8 cellular contexts compared by ENCODE assay signal in genomic region chr10:78301891-78302738, GRCh38.
DNase-seq lines count a peak whose midpoint lies in the region; ATAC-seq, FAIRE-seq and TF ChIP-seq lines count a peak whose summit lies in the region.

No MANE protein-coding gene starts in this region.

- H3K9me3 Mint-ChIP-seq in CD8-positive, alpha-beta memory T cell, result no peaks in the 10 kb centered on the region
- no peaks in the 10 kb centered on the region for H3K9me3 Mint-ChIP-seq in memory B cell

- 80% methylated on average over 11 of the region's 11 CpGs for WGBS in GM12878 (ENCODE audit: insufficient coverage, insufficient replicate concordance, low lambda C conversion rate, missing lambda C conversion rate)

- in situ Hi-C loops in GM12878 (cut with MboI), result no loop called here

- H3K4me1 Mint-ChIP-seq in CD8-positive, alpha-beta memory T cell, result peaks cover 14 to 19% (median 15%) of the 10 kb centered on the region in 3 donors
- H3K4me1 Mint-ChIP-seq in memory B cell, result peaks cover 32% of the 10 kb centered on the region

- RAD21 ChIA-PET in GM12878 (lab: Charles Lee; ENCODE audit: unreplicated experiment), result interaction anchor here (0.5 to 1.5 kb wide), 4 partner anchors 42 to 256 kb away, joined by 3 to 4 read pairs (median 3); no protein-coding TSS in a partner anchor

- H3K9me3 ChIP-seq in CD8-positive, alpha-beta memory T cell (ENCODE audit: low read length), result no peaks in the 10 kb centered on the region
- H3K9me3 ChIP-seq in Karpas-422 (ENCODE audit: low read length) (peaks cover 9% of the 10 kb centered on the region), GM12878 (replicated peaks; ENCODE audit: control insufficient read depth, insufficient read depth, low read length) (no peaks in the 10 kb centered on the region), uterus (no peaks in the 10 kb centered on the region)

- no peak for DNase-seq in CD8-positive, alpha-beta memory T cell
- DNase-seq in Karpas-422, result no peak
- DNase-seq in GM12878 (ENCODE audit: low read depth, low spot score), result no peak
- DNase-seq in memory B cell (ENCODE audit: low spot score in 2 of 2), result no peak
- peak in 1 of 2 donors; percentile 11 for DNase-seq in uterus

- H3K9ac ChIP-seq in Karpas-422 (ENCODE audit: low read length), result peak overlapping the region; percentile 76
- H3K9ac ChIP-seq in GM12878 (ENCODE audit: control insufficient read depth, insufficient read depth, low read length), result peak overlapping the region; percentile 52

- H3K4me3 Mint-ChIP-seq in CD8-positive, alpha-beta memory T cell, result peak overlapping the region; percentile 86 to 96 (median 93)
- peak overlapping the region; percentile 98 for H3K4me3 Mint-ChIP-seq in memory B cell

- peak; percentile 18 for FAIRE-seq in GM12878 (lab: Jason Lieb, UNC)

- TF ChIP-seq EP300 in GM12878 (IDR thresholded peaks at IDR 0.05; ENCODE audit: borderline replicate concordance in 1 of 2, control insufficient read depth in 1 of 2, low read depth in 2 of 2, low read length in 2 of 2), result no peak

- SMC1A ChIA-PET in GM12878 (lab: Charles Lee; ENCODE audit: uncharacterized antibody, unreplicated experiment), result interaction anchor here (0.8 to 1.7 kb wide), 3 partner anchors 11 to 256 kb away, joined by 3 to 4 read pairs (median 3); no protein-coding TSS in a partner anchor

- H3K27me3 Mint-ChIP-seq in CD8-positive, alpha-beta memory T cell, result peaks cover 5 to 6% of the 10 kb centered on the region in 2 donors
- peaks cover 2% of the 10 kb centered on the region for H3K27me3 Mint-ChIP-seq in memory B cell

- CTCF ChIA-PET in CD8-positive, alpha-beta memory T cell (lab: Charles Lee), result interaction anchor here (0.9 to 2.1 kb wide), 5 partner anchors 9 to 893 kb away, joined by 3 to 7 read pairs (median 4); no protein-coding TSS in a partner anchor
- CTCF ChIA-PET in GM12878 (lab: Yijun Ruan, JAX), result interaction anchor here (0.6 to 1.8 kb wide), 9 partner anchors 12 to 356 kb away, joined by 3 to 18 read pairs (median 4); no protein-coding TSS in a partner anchor

- H3K36me3 Mint-ChIP-seq in CD8-positive, alpha-beta memory T cell, result peaks cover 0 to 4% (median 0%) of the 10 kb centered on the region in 3 donors
- no peaks in the 10 kb centered on the region for H3K36me3 Mint-ChIP-seq in memory B cell

- POLR2A ChIA-PET in CD8-positive, alpha-beta memory T cell (lab: Charles Lee), result interaction anchor here (1.0 kb wide), 1 partner anchor 1013 kb away, joined by 3 read pairs; no protein-coding TSS in a partner anchor
- POLR2A ChIA-PET in GM12878 (lab: Charles Lee), result no interaction called here

- no peak for TF ChIP-seq POLR2A in GM12878 (IDR thresholded peaks at IDR 0.05; ENCODE audit: low read depth, low read length)
- no peak for TF ChIP-seq POLR2A in uterus (IDR thresholded peaks at IDR 0.05)

- H2AFZ ChIP-seq in Karpas-422 (ENCODE audit: low read length) (peak overlapping the region; percentile 19; the same call in 1 of the 2 replicates), GM12878 (ENCODE audit: control insufficient read depth, low read depth, low read length) (peak overlapping the region; percentile 87)

- peak overlapping the region; percentile 64 for H3K4me3 ChIP-seq in CD8-positive, alpha-beta memory T cell (ENCODE audit: low read length)
- H3K4me3 ChIP-seq in Karpas-422 (ENCODE audit: low read length), result peak overlapping the region; percentile 70
- peak overlapping the region; percentile 64 for H3K4me3 ChIP-seq in GM12878
- H3K4me3 ChIP-seq in uterus, result peak overlapping the region in 1 of 2 donors; percentile 17

- H3K4me1 ChIP-seq in CD8-positive, alpha-beta memory T cell (ENCODE audit: insufficient read depth, low read length), result peaks cover 20% of the 10 kb centered on the region
- H3K4me1 ChIP-seq in Karpas-422 (ENCODE audit: low read length), result peaks cover 15% of the 10 kb centered on the region
- peaks cover 15% of the 10 kb centered on the region for H3K4me1 ChIP-seq in GM12878 (ENCODE audit: control insufficient read depth, insufficient read depth, low read length)
- no peaks in the 10 kb centered on the region for H3K4me1 ChIP-seq in uterus

- peak overlapping the region; percentile 87 to 100 (median 98) for H3K27ac Mint-ChIP-seq in CD8-positive, alpha-beta memory T cell
- peak overlapping the region; percentile 97 for H3K27ac Mint-ChIP-seq in memory B cell

- BruUV-seq in GM12878 (replicated peaks; lab: Mats Ljungman, UMichigan), result no TSS peak

- peak overlapping the region; percentile 79 for H3K4me2 ChIP-seq in Karpas-422 (ENCODE audit: low read depth, low read length, poor library complexity, severe bottlenecking)
- H3K4me2 ChIP-seq in GM12878 (ENCODE audit: control insufficient read depth, insufficient read depth), result peak overlapping the region; percentile 86

- H3K36me3 ChIP-seq in CD8-positive, alpha-beta memory T cell (ENCODE audit: insufficient read depth, low read length), result no peaks in the 10 kb centered on the region
- H3K36me3 ChIP-seq in Karpas-422 (ENCODE audit: insufficient read depth, low read length), result no peaks in the 10 kb centered on the region
- no peaks in the 10 kb centered on the region for H3K36me3 ChIP-seq in GM12878 (ENCODE audit: control insufficient read depth in 2 of 2, insufficient read depth in 2 of 2, low read length in 1 of 2)
- H3K36me3 ChIP-seq in uterus, result no peaks in the 10 kb centered on the region

- intact Hi-C loops in GM12878 (cut with micrococcal nuclease; ENCODE audit: unreplicated experiment), result loop anchor here (5.0 kb wide), 1 partner anchor 255 kb away; no protein-coding TSS in a partner anchor
- intact Hi-C loops in uterus (cut with DNase I; ENCODE audit: low total_unique reads), result loop anchor here (5.0 to 10.0 kb wide), 2 partner anchors 670 to 893 kb away; no protein-coding TSS in a partner anchor

- H4K20me1 ChIP-seq in Karpas-422 (ENCODE audit: insufficient read depth, low read depth, low read length) (no peaks in the 10 kb centered on the region), GM12878 (ENCODE audit: control insufficient read depth, insufficient read depth) (no peaks in the 10 kb centered on the region)

- H3K27ac ChIP-seq in CD8-positive, alpha-beta memory T cell (ENCODE audit: low read depth, low read length), result peak overlapping the region; percentile 68
- no peak overlapping the region; the same call in 1 of the 2 replicates for H3K27ac ChIP-seq in Karpas-422 (ENCODE audit: low read length)
- H3K27ac ChIP-seq in GM12878 (ENCODE audit: control insufficient read depth, insufficient read depth), result no peak overlapping the region
- peak overlapping the region; percentile 69 to 87 for H3K27ac ChIP-seq in uterus

- ATAC-seq in GM12878 (no peak), memory B cell (ENCODE audit: low read depth) (no peak), GM19035 (IDR thresholded peaks at IDR 0.05; ENCODE audit: unreplicated experiment) (no peak), HG03457 (IDR thresholded peaks at IDR 0.05; ENCODE audit: unreplicated experiment) (no peak), GM18873 (IDR thresholded peaks at IDR 0.05; ENCODE audit: low FRiP score, unreplicated experiment) (no peak)

- no peak for TF ChIP-seq RAD21 in GM12878 (IDR thresholded peaks at IDR 0.05; ENCODE audit: insufficient read depth, low read depth, low read length)

- H3K9me2 ChIP-seq in Karpas-422 (replicated peaks; ENCODE audit: insufficient read depth, low read length), result no peaks in the 10 kb centered on the region

- TF ChIP-seq CTCF in GM12878 (IDR thresholded peaks at IDR 0.05 in 2 of 3, conservative IDR thresholded peaks at IDR 0.05 in 1 of 3; ENCODE audit: control insufficient read depth in 2 of 3, extremely low read depth in 1 of 3, insufficient read depth in 1 of 3, low read depth in 3 of 3, low read length in 3 of 3), result no peak; a peak in 1 of 6 replicates
- TF ChIP-seq CTCF in uterus (IDR thresholded peaks at IDR 0.05), result no peak

- H3K27me3 ChIP-seq in CD8-positive, alpha-beta memory T cell (ENCODE audit: insufficient read depth, low read length, poor library complexity, severe bottlenecking), result no peaks in the 10 kb centered on the region
- H3K27me3 ChIP-seq in Karpas-422 (ENCODE audit: low read length) (peaks cover 4% of the 10 kb centered on the region; the same call in 1 of the 2 replicates), GM12878 (replicated peaks in 1 of 2; ENCODE audit: control insufficient read depth in 2 of 2, insufficient read depth in 2 of 2, low read length in 1 of 2) (peaks cover 0 to 5% of the 10 kb centered on the region in 2 experiments; a peak in 2 of 4 replicates), uterus (no peaks in the 10 kb centered on the region)

- no peaks in the 10 kb centered on the region for H3K79me2 ChIP-seq in Karpas-422 (ENCODE audit: low read length)
- no peaks in the 10 kb centered on the region for H3K79me2 ChIP-seq in GM12878 (ENCODE audit: control insufficient read depth, insufficient read depth, low read length)

TF ChIP-seq in GM12878, 131 proteins besides CTCF, POLR2A, EP300 and RAD21 (continues in another document):
- TF ChIP-seq CBX3 (IDR thresholded peaks at IDR 0.05; ENCODE audit: borderline replicate concordance, low read depth) (no peak), MXI1 (IDR thresholded peaks at IDR 0.05; ENCODE audit: low read depth, low read length) (no peak), NFXL1 (IDR thresholded peaks at IDR 0.05; ENCODE audit: borderline replicate concordance) (no peak), TAF1 (IDR thresholded peaks at IDR 0.05; ENCODE audit: borderline replicate concordance, low read depth, low read length) (no peak), ZZZ3 (IDR thresholded peaks at IDR 0.05; ENCODE audit: control insufficient read depth, insufficient read length, low read depth) (no peak), PAX8 (IDR thresholded peaks at IDR 0.05) (no peak), BCL3 (IDR thresholded peaks at IDR 0.05; ENCODE audit: borderline replicate concordance, insufficient read depth, low read depth, low read length, poor library complexity, severe bottlenecking) (no peak)

Comparison
In these comparisons a context has a peak if more than half of its experiments do, and no peak if none do; other contexts are left out.
1. H3K27ac ChIP-seq: peak in CD8-positive, alpha-beta memory T cell (single experiment) and uterus (2 of 2); none in Karpas-422 (single experiment) and GM12878 (single experiment).